8 cellular contexts compared by ENCODE assay signal in genomic region chr5:37837101-37838032, GRCh38. TPM values are rescaled to one million over a fixed set of nuclear protein-coding genes. Genes with fewer than 3 reads are reported as not detected.
DNase-seq lines count a peak whose midpoint lies in the region; ATAC-seq, FAIRE-seq and TF ChIP-seq lines count a peak whose summit lies in the region.

No MANE protein-coding gene starts in this region.

- H3K9ac ChIP-seq in neural progenitor cell = no peak overlapping the region

- ATAC-seq in HG03045 (IDR thresholded peaks at IDR 0.05; ENCODE audit: unreplicated experiment) (peak; percentile 73), foreskin keratinocyte (peak; percentile 59)

- DNase-seq in A673 (ENCODE audit: low spot score) (peak; percentile 93), GM18507 (ENCODE audit: extremely low spot score, insufficient read length, low read depth) (peak; percentile 71), NCI-H524 (lab: John Stamatoyannopoulos, UW) (peak; percentile 67 to 88), foreskin keratinocyte (peak in 1 of 2 donors; percentile 76), neural progenitor cell (ENCODE audit: low spot score) (peak; percentile 78), testis (peak; percentile 81)
- peak; percentile 35 for DNase-seq in activated T-cell treated with anti-CD3 and anti-CD28 coated beads, Interleukin-2, amount 50 U/mL, for 1 hour

- no TSS peak for BruUV-seq in A673 (replicated peaks; lab: Mats Ljungman, UMichigan)

- H3K4me3 Mint-ChIP-seq in neural progenitor cell = peak overlapping the region; percentile 85

- H3K4me3 ChIP-seq in A673 (ENCODE audit: low read depth, low read length, poor library complexity, severe bottlenecking) = peak overlapping the region; percentile 59
- H3K4me3 ChIP-seq in neural progenitor cell = peak overlapping the region; percentile 44
- H3K4me3 ChIP-seq in testis = peak overlapping the region; percentile 36 to 64

- H3K27me3 ChIP-seq in A673 (replicated peaks; ENCODE audit: insufficient read depth, low read depth, low read length, poor library complexity) (no peaks in the 10 kb centered on the region), foreskin keratinocyte (peaks cover 21% of the 10 kb centered on the region), neural progenitor cell (peaks cover 96% of the 10 kb centered on the region), testis (no peaks in the 10 kb centered on the region)

- H3F3A ChIP-seq in neural progenitor cell (ENCODE audit: low read depth) = peaks cover 34% of the 10 kb centered on the region

- no peaks in the 10 kb centered on the region for H3K79me2 ChIP-seq in neural progenitor cell (ENCODE audit: low read depth)

- no peaks in the 10 kb centered on the region for H3K9me3 ChIP-seq in A673 (ENCODE audit: low read depth, low read length, poor library complexity, severe bottlenecking)
- no peaks in the 10 kb centered on the region for H3K9me3 ChIP-seq in neural progenitor cell (ENCODE audit: low read depth)
- no peaks in the 10 kb centered on the region for H3K9me3 ChIP-seq in testis

- H2AFZ ChIP-seq in neural progenitor cell (replicated peaks) = peak overlapping the region; percentile 91

- TF ChIP-seq CTCF in A673 (conservative IDR thresholded peaks at IDR 0.05; ENCODE audit: low read depth, low read length) = peak; percentile 88
- peak; percentile 95 for TF ChIP-seq CTCF in foreskin keratinocyte (conservative IDR thresholded peaks at IDR 0.05)
- TF ChIP-seq CTCF in neural progenitor cell (IDR thresholded peaks at IDR 0.05) = peak; percentile 77
- peak; percentile 21 to 69 (median 64) for TF ChIP-seq CTCF in testis (IDR thresholded peaks at IDR 0.05)

- H4K20me1 ChIP-seq in neural progenitor cell (ENCODE audit: low read depth) = peaks cover 15% of the 10 kb centered on the region

- peaks cover 38% of the 10 kb centered on the region for H3K4me1 Mint-ChIP-seq in neural progenitor cell

- H3K4me2 ChIP-seq in neural progenitor cell = peak overlapping the region; percentile 82

- WGBS in testis, 2 donors = 2% methylated on average over 37 to 60 of the region's 60 CpGs

- FAIRE-seq in GM18507 (lab: Jason Lieb, UNC) = peak; percentile 83

- no peak overlapping the region for H3K27ac Mint-ChIP-seq in neural progenitor cell

- peaks cover 2% of the 10 kb centered on the region for H3K9me3 Mint-ChIP-seq in neural progenitor cell

- no peaks in the 10 kb centered on the region for H3K36me3 ChIP-seq in A673 (ENCODE audit: insufficient read depth, low read length, poor library complexity, severe bottlenecking)
- no peaks in the 10 kb centered on the region for H3K36me3 ChIP-seq in neural progenitor cell
- H3K36me3 ChIP-seq in testis (ENCODE audit: low read depth, missing control alignments) = no peaks in the 10 kb centered on the region

- POLR2A ChIA-PET in A673 (lab: Charles Lee; ENCODE audit: low non-redundant PET) = interaction anchor here (0.6 kb wide), 1 partner anchor 300 kb away, joined by 3 read pairs; no protein-coding TSS in a partner anchor

- H3K4me1 ChIP-seq in A673 (ENCODE audit: insufficient read depth, low read length, poor library complexity, severe bottlenecking) = peaks cover 46% of the 10 kb centered on the region
- peaks cover 11% of the 10 kb centered on the region for H3K4me1 ChIP-seq in foreskin keratinocyte
- H3K4me1 ChIP-seq in neural progenitor cell = peaks cover 30% of the 10 kb centered on the region
- peaks cover 13% of the 10 kb centered on the region for H3K4me1 ChIP-seq in testis

- CTCF ChIA-PET in A673 (lab: Charles Lee) = interaction anchor here (0.5 to 1.4 kb wide), 4 partner anchors 306 to 424 kb away, joined by 3 to 7 read pairs (median 4); no protein-coding TSS in a partner anchor

- TF ChIP-seq POLR2A in testis (IDR thresholded peaks at IDR 0.05) = no peak

- intact Hi-C loops in A673 (cut with micrococcal nuclease; ENCODE audit: unreplicated experiment) = loop anchor here (1.0 to 5.0 kb wide), 4 partner anchors 115 to 425 kb away; no protein-coding TSS in a partner anchor
- intact Hi-C loops in testis (cut with DNase I; ENCODE audit: low total_unique reads) = loop anchor here (5.0 kb wide), 1 partner anchor 355 kb away; no protein-coding TSS in a partner anchor

- H3K36me3 Mint-ChIP-seq in neural progenitor cell = no peaks in the 10 kb centered on the region

- H3K27ac ChIP-seq in A673 (ENCODE audit: low read depth, low read length, poor library complexity, severe bottlenecking) = peak overlapping the region; percentile 84
- H3K27ac ChIP-seq in foreskin keratinocyte = no peak overlapping the region
- no peak overlapping the region for H3K27ac ChIP-seq in neural progenitor cell
- H3K27ac ChIP-seq in testis = no peak overlapping the region

- H3K27me3 Mint-ChIP-seq in neural progenitor cell (ENCODE audit: insufficient read depth, low read depth) = peaks cover 76% of the 10 kb centered on the region

RNA-seq across cellular contexts. Expression of gene GDNF, which starts 2.5 kb away (rescaled TPM):
- total RNA-seq in A673 (2021) = 14.7 and 18.4 TPM in 2 replicates
- total RNA-seq in foreskin keratinocyte = 1.1 and 1.7 TPM in 2 replicates
- 0.62 and 1.1 TPM in 2 replicates for polyA plus RNA-seq in foreskin keratinocyte
- 0.09 TPM in 1 of 2 replicates, not detected in the other for total RNA-seq in neural progenitor cell (ENCODE audit: low replicate concordance)
- under 1 TPM; 0.37 to 0.71 TPM for total RNA-seq in testis
- 0.49 TPM for polyA plus RNA-seq in testis (ENCODE audit: insufficient read depth, low read depth, low replicate concordance)
